21 cellular contexts compared by ENCODE assay signal in the genomic region with DNA sequence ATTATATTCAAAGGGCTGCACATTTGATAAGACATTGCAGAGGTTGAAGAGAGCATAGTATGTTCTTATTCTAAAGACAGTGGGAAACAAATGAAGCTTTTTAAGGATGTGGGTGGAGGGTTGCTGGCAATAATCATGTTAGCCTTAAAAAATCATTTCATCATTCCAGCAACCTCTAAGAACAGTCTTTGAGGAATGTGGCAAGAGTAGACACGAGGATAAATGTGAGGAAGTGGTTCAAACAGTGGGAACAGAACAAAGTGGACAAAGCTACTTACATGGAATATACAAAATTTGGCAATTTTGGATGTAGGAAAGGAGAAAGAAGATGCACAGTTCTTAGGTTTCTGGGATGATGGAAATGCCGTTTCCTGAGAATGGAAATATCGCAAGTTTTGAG.
A peak's percentile ranks its signal among the peaks of the same experiment; 100 is the strongest.
DNase-seq lines count a peak whose midpoint lies in the region; ATAC-seq, FAIRE-seq and TF ChIP-seq lines count a peak whose summit lies in the region.
"Had no signal": no experiment of that assay in that cellular context is flagged by ENCODE, and none has a peak within 500 bp of the region (broad histone marks: within the 10 kb centered on the region; RNA-seq: fewer than 3 reads in every experiment).

No MANE protein-coding gene starts in this region.

- H3K4me1 ChIP-seq in astrocyte (ENCODE audit: insufficient read depth, low read length) (no peaks in the 10 kb centered on the region), lower lobe of right lung (peaks cover 17% of the 10 kb centered on the region), small intestine (ENCODE audit: control insufficient read depth in 2 of 2, insufficient read depth in 1 of 2, low read depth in 1 of 2, low read length in 1 of 2) (no peaks in the 10 kb centered on the region)
- H3K4me1 ChIP-seq: BE2C, Caco-2 had no signal

- no peak overlapping the region for H3K4me2 ChIP-seq in astrocyte (ENCODE audit: low read length)
- H3K4me2 ChIP-seq: BLaER1 treated with 17β-estradiol and CSF1 and Interleukin-3, amounts not matched to agents 10 nM and 100 nM; GM23338 had no signal

- peaks cover 33% of the 10 kb centered on the region for H3K4me1 Mint-ChIP-seq in astrocyte (ENCODE audit: low read depth, unreplicated experiment)

- H3K9me3 ChIP-seq in astrocyte (ENCODE audit: insufficient read depth, low read depth, low read length) (no peaks in the 10 kb centered on the region), lower lobe of right lung (no peaks in the 10 kb centered on the region), small intestine (ENCODE audit: control insufficient read depth, low read depth) (no peaks in the 10 kb centered on the region)
- H3K9me3 ChIP-seq: BE2C; BLaER1 treated with 17β-estradiol and CSF1 and Interleukin-3, amounts not matched to agents 10 nM and 100 nM; Caco-2 had no signal

- H3K27me3 ChIP-seq in astrocyte (ENCODE audit: insufficient read depth, low read length): no peaks in the 10 kb centered on the region
- no peaks in the 10 kb centered on the region for H3K27me3 ChIP-seq in lower lobe of right lung (ENCODE audit: low read depth)
- H3K27me3 ChIP-seq in small intestine (ENCODE audit: control insufficient read depth in 2 of 2, insufficient read depth in 2 of 2, low read length in 2 of 2): no peaks in the 10 kb centered on the region
- H3K27me3 ChIP-seq: BE2C; BLaER1 treated with 17β-estradiol and CSF1 and Interleukin-3, amounts not matched to agents 10 nM and 100 nM had no signal

- TF ChIP-seq CTCF in astrocyte (IDR thresholded peaks at IDR 0.05; ENCODE audit: insufficient read depth, low read depth, low read length) (no peak), lower lobe of right lung (IDR thresholded peaks at IDR 0.05) (no peak)

- DNase-seq in COLO829 (ENCODE audit: low spot score) (peak; percentile 39), astrocyte (ENCODE audit: low read depth) (peak; percentile 6), lower lobe of right lung (no peak), small intestine (no peak)
- DNase-seq: AML-193; BE2C; Caco-2; CD4-positive, alpha-beta T cell; DMS153; DND-41; H9 had no signal

- no peak overlapping the region for H3K4me3 Mint-ChIP-seq in astrocyte (ENCODE audit: unreplicated experiment)
- H3K4me3 Mint-ChIP-seq: CD14-positive monocyte; CD4-positive, alpha-beta T cell; GM23338; H9 had no signal

- no peaks in the 10 kb centered on the region for H3K36me3 Mint-ChIP-seq in astrocyte (ENCODE audit: low read depth, unreplicated experiment)

- no peak overlapping the region for H3K27ac Mint-ChIP-seq in astrocyte (ENCODE audit: unreplicated experiment)
- H3K27ac Mint-ChIP-seq: CD14-positive monocyte; CD4-positive, alpha-beta T cell; GM23338; H9 had no signal

- H3K27me3 Mint-ChIP-seq in astrocyte (ENCODE audit: low read depth, unreplicated experiment): no peaks in the 10 kb centered on the region
- H3K27me3 Mint-ChIP-seq: CD4-positive, alpha-beta T cell had no signal

- H2AFZ ChIP-seq in astrocyte (ENCODE audit: low read depth, low read length): no peak overlapping the region
- H2AFZ ChIP-seq: GM23338 had no signal

- H4K20me1 ChIP-seq in astrocyte (ENCODE audit: insufficient read depth, low read length): no peaks in the 10 kb centered on the region
- H4K20me1 ChIP-seq: BLaER1 treated with 17β-estradiol and CSF1 and Interleukin-3, amounts not matched to agents 10 nM and 100 nM had no signal

- H3K9ac ChIP-seq in astrocyte (ENCODE audit: low read length): no peak overlapping the region
- H3K9ac ChIP-seq: BLaER1 treated with 17β-estradiol and CSF1 and Interleukin-3, amounts not matched to agents 10 nM and 100 nM had no signal

- FAIRE-seq in astrocyte (lab: Jason Lieb, UNC) (peak; percentile 5), small intestine (lab: Jason Lieb, UNC) (no peak)
- FAIRE-seq: A204.1, G401.6, GM12892 had no signal

- peaks cover 10% of the 10 kb centered on the region for H3K9me3 Mint-ChIP-seq in astrocyte (ENCODE audit: unreplicated experiment)
- H3K9me3 Mint-ChIP-seq: CD4-positive, alpha-beta T cell had no signal

- no peaks in the 10 kb centered on the region for H3K36me3 ChIP-seq in astrocyte (ENCODE audit: insufficient read depth, low read length)
- no peaks in the 10 kb centered on the region for H3K36me3 ChIP-seq in lower lobe of right lung
- no peaks in the 10 kb centered on the region for H3K36me3 ChIP-seq in small intestine (ENCODE audit: control insufficient read depth in 2 of 2, insufficient read depth in 2 of 2, low read length in 2 of 2)
- H3K36me3 ChIP-seq: BE2C; BLaER1 treated with 17β-estradiol and CSF1 and Interleukin-3, amounts not matched to agents 10 nM and 100 nM had no signal

- ATAC-seq in lower lobe of right lung (peak; percentile 45 to 52), HG03521 (IDR thresholded peaks at IDR 0.05; ENCODE audit: unreplicated experiment) (no peak), GM19351 (IDR thresholded peaks at IDR 0.05; ENCODE audit: unreplicated experiment) (no peak)
- ATAC-seq: GM23338, HCT116 had no signal

- H3K79me2 ChIP-seq in astrocyte (ENCODE audit: insufficient read depth, low read length): no peaks in the 10 kb centered on the region

- H3K4me3 ChIP-seq in astrocyte (ENCODE audit: insufficient read depth, low read depth, low read length) (no peak overlapping the region), lower lobe of right lung (no peak overlapping the region), small intestine (ENCODE audit: low read depth in 1 of 2, low read length in 2 of 2) (no peak overlapping the region)
- H3K4me3 ChIP-seq: BLaER1 treated with 17β-estradiol and CSF1 and Interleukin-3, amounts not matched to agents 10 nM and 100 nM; GM23338 had no signal

- 92 to 96% (median 95%) methylated on average over 3 of the region's 3 CpGs for WGBS in small intestine, 3 donors

- intact Hi-C loops in lower lobe of right lung (cut with DNase I): no loop called here

- H3K27ac ChIP-seq in astrocyte (ENCODE audit: low read depth, low read length) (no peak overlapping the region), lower lobe of right lung (no peak overlapping the region), small intestine (ENCODE audit: low read depth in 1 of 2, low read length in 1 of 2) (no peak overlapping the region)
- H3K27ac ChIP-seq: 22Rv1; BLaER1 treated with 17β-estradiol and CSF1 and Interleukin-3, amounts not matched to agents 10 nM and 100 nM had no signal

Comparison
In these comparisons a context has a peak if more than half of its experiments do, and no peak if none do; other contexts are left out.
1. DNase-seq: peak in COLO829 (single experiment) and astrocyte (single experiment); none in lower lobe of right lung (single experiment) and small intestine (single experiment).
2. ATAC-seq: peak in lower lobe of right lung (2 of 2); none in HG03521 (single experiment) and GM19351 (single experiment).